ENCODE assay signal across 9 cellular contexts in the genomic region with DNA sequence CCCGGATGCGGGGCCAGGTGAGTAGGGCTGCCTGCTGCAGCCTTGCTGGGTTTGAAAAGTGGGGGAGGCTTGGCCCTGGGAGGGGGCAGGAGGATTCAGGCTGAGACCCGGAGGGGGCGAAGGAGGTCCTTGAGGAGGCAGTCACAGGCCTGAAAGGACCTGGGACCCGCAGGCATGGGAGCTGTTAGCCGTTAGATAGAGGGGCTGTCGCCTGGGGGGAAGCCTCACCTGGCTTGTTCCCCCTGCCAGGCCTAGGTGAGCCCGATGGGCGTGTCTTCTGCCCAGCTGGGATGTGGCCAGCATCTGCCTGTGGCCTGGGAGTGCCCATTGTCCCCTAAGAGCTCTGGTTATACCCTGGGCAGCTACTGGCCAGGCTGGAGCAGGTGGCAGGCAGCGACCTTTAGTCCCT. TPM values are rescaled to one million over a fixed set of nuclear protein-coding genes. Genes with fewer than 3 reads are reported as not detected.
DNase-seq lines count a peak whose midpoint lies in the region; ATAC-seq lines count a peak whose summit lies in the region.
"Had no signal": no experiment of that assay in that cellular context is flagged by ENCODE, and none has a peak within 500 bp of the region (broad histone marks: within the 10 kb centered on the region; RNA-seq: fewer than 3 reads in every experiment).

No MANE protein-coding gene starts in this region.

- H3K27me3 ChIP-seq in subcutaneous abdominal adipose tissue (ENCODE audit: control insufficient read depth in 5 of 5, insufficient read depth in 4 of 5, low read length in 5 of 5): no peaks in the 10 kb centered on the region

- H3K27me3 Mint-ChIP-seq in T-cell: peaks cover 0 to 1% of the 10 kb centered on the region in 2 donors
- H3K27me3 Mint-ChIP-seq in immature natural killer cell (ENCODE audit: low read depth in 3 of 3): peaks cover 16 to 34% (median 18%) of the 10 kb centered on the region in 3 donors

- peaks cover 0 to 6% (median 4%) of the 10 kb centered on the region in 3 donors for H3K9me3 Mint-ChIP-seq in T-cell
- peaks cover 0 to 4% (median under 1%) of the 10 kb centered on the region in 6 donors for H3K9me3 Mint-ChIP-seq in immature natural killer cell

- peaks cover 0 to 8% (median 0%) of the 10 kb centered on the region in 5 donors for H3K36me3 ChIP-seq in subcutaneous abdominal adipose tissue (ENCODE audit: control insufficient read depth in 5 of 5, insufficient read depth in 5 of 5, low read length in 5 of 5)

- ATAC-seq in T-cell (replicated peaks in 1 of 4) (peak in 3 of 4 experiments; percentile 0 to 3 (median 2)), GM18907 (IDR thresholded peaks at IDR 0.05; ENCODE audit: unreplicated experiment) (no peak)
- no peak for ATAC-seq in activated CD4-positive, CD25-positive, alpha-beta regulatory T cell treated with anti-CD3 and anti-CD28 coated beads, Interleukin-2, amount 50 U/mL, for 24 hours

- H3K27ac Mint-ChIP-seq in T-cell (peak overlapping the region; percentile 78 to 80), immature natural killer cell (peak overlapping the region; percentile 60 to 93 (median 88))

- H3K36me3 Mint-ChIP-seq in T-cell: peaks cover 4% of the 10 kb centered on the region
- peaks cover 0 to 2% (median 0%) of the 10 kb centered on the region in 3 donors for H3K36me3 Mint-ChIP-seq in immature natural killer cell

- POLR2A ChIA-PET in T-cell (lab: Charles Lee): no interaction called here

- peak; percentile 98 for DNase-seq in NCI-H146 (lab: John Stamatoyannopoulos, UW)
- no peak for DNase-seq in NCI-H146 treated with DMSO at 0.1 percent for 48 hours (lab: John Stamatoyannopoulos, UW; ENCODE audit: unreplicated experiment)
- DNase-seq in T-cell: peak in 1 of 34 experiments; percentile 42
- peak in 1 of 3 donors; percentile 21 for DNase-seq in immature natural killer cell
- no peak for DNase-seq in HCEC 1CT

- H3K9ac ChIP-seq in subcutaneous abdominal adipose tissue (ENCODE audit: low read length in 5 of 5): peak overlapping the region in 2 of 5 donors; percentile 38 to 45

- peaks cover 22 to 27% (median 26%) of the 10 kb centered on the region in 3 donors for H3K4me1 Mint-ChIP-seq in T-cell
- H3K4me1 Mint-ChIP-seq in immature natural killer cell: peaks cover 5 to 25% of the 10 kb centered on the region in 2 donors

- peaks cover 0 to 10% (median 7%) of the 10 kb centered on the region in 5 donors for H3K9me3 ChIP-seq in subcutaneous abdominal adipose tissue (ENCODE audit: control insufficient read depth in 5 of 5, low read length in 5 of 5)

- peaks cover 2 to 48% (median 39%) of the 10 kb centered on the region in 5 donors for H3K4me1 ChIP-seq in subcutaneous abdominal adipose tissue (ENCODE audit: control insufficient read depth in 5 of 5, insufficient read depth in 5 of 5, low read length in 5 of 5)

- CTCF ChIA-PET in T-cell (lab: Charles Lee): interaction anchor here (0.6 to 2.7 kb wide), 7 partner anchors 16 to 1073 kb away, joined by 3 to 43 read pairs (median 5); no protein-coding TSS in a partner anchor

- no peak overlapping the region for H3K27ac ChIP-seq in subcutaneous abdominal adipose tissue (ENCODE audit: low read depth, low read length)

- peak overlapping the region in 3 of 5 donors; percentile 22 to 47 (median 28) for H3K4me3 ChIP-seq in subcutaneous abdominal adipose tissue (ENCODE audit: low read depth in 1 of 5, low read length in 5 of 5)

- H3K4me3 Mint-ChIP-seq in T-cell (peak overlapping the region; percentile 73 to 84 (median 79)), immature natural killer cell (peak overlapping the region; percentile 40 to 77 (median 76))

RNA-seq across cellular contexts. Expression of gene DUSP8, which starts 1.8 kb away (rescaled TPM):
- total RNA-seq in T-cell: 10 to 100 TPM in 2 of 5 donors, 1 to 10 TPM in 3; 5.2 to 64.3 (median 8.7) TPM
- polyA plus RNA-seq in immature natural killer cell: under 1 TPM in 1 of 3 donors, not detected in 2; 0.07 TPM

RNA-seq across cellular contexts. Expression of gene KRTAP5-1, which starts 11.2 kb away (rescaled TPM):
- total RNA-seq in T-cell: not detected
- not detected for polyA plus RNA-seq in immature natural killer cell
- total RNA-seq: fibroblast of villous mesenchyme had no signal

RNA-seq across cellular contexts. Expression of gene KRTAP5-2, which starts 24.2 kb away (rescaled TPM):
- total RNA-seq in T-cell: not detected
- polyA plus RNA-seq in immature natural killer cell: not detected
- total RNA-seq: fibroblast of villous mesenchyme had no signal

RNA-seq across cellular contexts. Expression of gene KRTAP5-3, which starts 34.4 kb away (rescaled TPM):
- not detected for total RNA-seq in T-cell
- polyA plus RNA-seq in immature natural killer cell: not detected
- total RNA-seq: fibroblast of villous mesenchyme had no signal

RNA-seq across cellular contexts. Expression of gene KRTAP5-4, which starts 48.1 kb away (rescaled TPM):
- total RNA-seq in T-cell: not detected
- not detected for polyA plus RNA-seq in immature natural killer cell
- total RNA-seq: fibroblast of villous mesenchyme had no signal

Comparison
In these comparisons a context has a peak if more than half of its experiments do, and no peak if none do; other contexts are left out.
1. ATAC-seq: peak in T-cell (3 of 4); none in activated CD4-positive, CD25-positive, alpha-beta regulatory T cell treated with anti-CD3 and anti-CD28 coated beads, Interleukin-2, amount 50 U/mL, for 24 hours (0 of 2) and GM18907 (single experiment).